Comparison of ENCODE assay signal across 12 cellular contexts in the genomic region with DNA sequence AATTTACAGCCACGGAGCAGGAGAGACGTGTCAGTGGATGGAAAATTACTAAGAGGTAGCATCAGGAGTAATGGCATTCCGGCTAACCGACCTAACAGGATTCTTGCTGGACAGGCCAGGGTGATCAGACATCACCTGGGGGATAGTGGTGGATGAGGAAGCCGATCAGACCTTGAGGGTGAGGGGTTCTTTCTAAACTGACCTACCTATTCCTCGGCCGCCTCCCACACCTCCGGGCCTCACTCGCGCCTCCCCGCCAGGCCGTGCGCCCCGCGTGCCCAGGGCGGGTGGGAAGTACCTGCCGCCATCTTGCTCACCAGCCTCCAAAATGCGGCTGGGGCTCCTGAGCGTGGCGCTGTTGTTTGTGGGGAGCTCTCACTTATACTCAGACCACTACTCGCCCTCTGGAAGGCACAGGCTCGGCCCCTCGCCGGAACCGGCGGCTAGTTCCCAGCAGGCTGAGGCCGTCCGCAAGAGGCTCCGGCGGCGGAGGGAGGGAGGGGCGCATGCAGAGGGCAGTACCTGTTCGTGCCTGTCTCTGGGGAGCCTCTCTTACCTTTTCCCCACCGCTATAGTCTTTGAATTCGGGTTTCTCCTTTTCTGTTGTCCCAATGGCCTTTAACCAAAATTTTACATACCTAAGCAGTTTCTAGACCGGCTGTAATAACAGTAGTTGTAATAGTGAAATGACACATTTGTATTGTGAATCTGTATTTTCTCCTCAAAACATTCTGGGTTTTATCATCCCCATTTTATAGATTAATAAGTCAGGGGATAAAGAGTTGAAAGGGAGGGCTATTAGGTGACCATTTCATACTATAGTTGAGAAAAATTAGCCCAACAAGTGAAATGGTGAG. TPM values are rescaled to one million over a fixed set of nuclear protein-coding genes. Genes with fewer than 3 reads are reported as not detected.
DNase-seq lines count a peak whose midpoint lies in the region; ATAC-seq, FAIRE-seq and TF ChIP-seq lines count a peak whose summit lies in the region.
"Had no signal": no experiment of that assay in that cellular context is flagged by ENCODE, and none has a peak within 500 bp of the region (broad histone marks: within the 10 kb centered on the region; RNA-seq: fewer than 3 reads in every experiment).

A gene with protein sequence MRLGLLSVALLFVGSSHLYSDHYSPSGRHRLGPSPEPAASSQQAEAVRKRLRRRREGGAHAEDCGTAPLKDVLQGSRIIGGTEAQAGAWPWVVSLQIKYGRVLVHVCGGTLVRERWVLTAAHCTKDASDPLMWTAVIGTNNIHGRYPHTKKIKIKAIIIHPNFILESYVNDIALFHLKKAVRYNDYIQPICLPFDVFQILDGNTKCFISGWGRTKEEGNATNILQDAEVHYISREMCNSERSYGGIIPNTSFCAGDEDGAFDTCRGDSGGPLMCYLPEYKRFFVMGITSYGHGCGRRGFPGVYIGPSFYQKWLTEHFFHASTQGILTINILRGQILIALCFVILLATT (plus strand): TSS at position 290 of the 857 bp plus-strand sequence. CDS start 39 bp downstream, at position 329.

- DNase-seq in breast epithelium (ENCODE audit: low spot score in 2 of 2), result peak; percentile 61 to 63
- no peak for DNase-seq in MCF 10A (ENCODE audit: unreplicated experiment)
- DNase-seq in right cardiac atrium, result peak; percentile 40 to 71 (median 68)
- DNase-seq in neuronal stem cell (ENCODE audit: low spot score), result no peak
- no peak for DNase-seq in T-cell
- DNase-seq in NCI-H510A treated with DMSO at 0.1 percent for 48 hours (lab: John Stamatoyannopoulos, UW), result no peak
- no peak for DNase-seq in RCC 7860 (ENCODE audit: low spot score)
- DNase-seq: NCI-H2081 treated with DMSO at 0.1 percent for 48 hours had no signal

- peak within 1 kb of the TSS; percentile 12 to 61 (median 50) for H3K4me3 ChIP-seq in breast epithelium
- H3K4me3 ChIP-seq in right cardiac atrium (ENCODE audit: low read length), result peak within 1 kb of the TSS; percentile 7
- H3K4me3 ChIP-seq in neuronal stem cell (ENCODE audit: low read length in 2 of 2), result no peak within 1 kb of the TSS
- no peak within 1 kb of the TSS for H3K4me3 ChIP-seq in urinary bladder (ENCODE audit: low read depth, low read length)

- peaks cover 1% of the 10 kb centered on the region for H3K79me1 ChIP-seq in neuronal stem cell (ENCODE audit: low read depth, low read length)

- H2BK15ac ChIP-seq in neuronal stem cell (ENCODE audit: low read length), result peak within 1 kb of the TSS; percentile 58

- peaks cover 7% of the 10 kb centered on the region for H3K4me1 Mint-ChIP-seq in MCF 10A (ENCODE audit: insufficient read depth, unreplicated experiment)
- no peaks in the 10 kb centered on the region for H3K4me1 Mint-ChIP-seq in T-cell

- peak within 1 kb of the TSS; percentile 92 for H2BK12ac ChIP-seq in neuronal stem cell (ENCODE audit: low read length)

- H3K36me3 Mint-ChIP-seq in MCF 10A (ENCODE audit: insufficient read depth, unreplicated experiment) (no peaks in the 10 kb centered on the region), T-cell (no peaks in the 10 kb centered on the region)

- no peak for TF ChIP-seq POLR2A in breast epithelium (IDR thresholded peaks at IDR 0.05)

- intact Hi-C loops in breast epithelium (cut with DNase I; ENCODE audit: low total_unique reads), result no loop called here
- intact Hi-C loops in MCF 10A (cut with micrococcal nuclease), result no loop called here
- intact Hi-C loops in right cardiac atrium (cut with DNase I), result no loop called here

- no peaks in the 10 kb centered on the region for H3K27me3 Mint-ChIP-seq in MCF 10A (ENCODE audit: insufficient read depth, unreplicated experiment)
- peaks cover 9 to 15% of the 10 kb centered on the region in 2 donors for H3K27me3 Mint-ChIP-seq in T-cell

- H2AK5ac ChIP-seq in neuronal stem cell (ENCODE audit: low read depth, low read length), result peak within 1 kb of the TSS; percentile 46

- peak within 1 kb of the TSS; percentile 77 for H3K18ac ChIP-seq in neuronal stem cell (ENCODE audit: low read length)

- peak within 1 kb of the TSS; percentile 5 for H3K14ac ChIP-seq in neuronal stem cell (ENCODE audit: low read length)

- peak within 1 kb of the TSS; percentile 23 for H2AFZ ChIP-seq in neuronal stem cell (ENCODE audit: low read length)

- H4K8ac ChIP-seq in neuronal stem cell (ENCODE audit: low read depth, low read length), result peak within 1 kb of the TSS; percentile 76

- no peak within 1 kb of the TSS for H3K4me3 Mint-ChIP-seq in MCF 10A (ENCODE audit: unreplicated experiment)
- no peak within 1 kb of the TSS for H3K4me3 Mint-ChIP-seq in T-cell

- POLR2A ChIA-PET in MCF 10A (lab: Yijun Ruan, JAX), result no interaction called here
- POLR2A ChIA-PET in T-cell (lab: Charles Lee), result interaction anchor here in 1 of 2 donors (0.5 kb wide), 1 partner anchor 373 kb away, joined by 3 read pairs; no protein-coding TSS in a partner anchor

- H3K27ac Mint-ChIP-seq in MCF 10A (ENCODE audit: low read depth, unreplicated experiment) (no peak within 1 kb of the TSS), T-cell (no peak within 1 kb of the TSS)

- no peak within 1 kb of the TSS for H3K4me2 ChIP-seq in neuronal stem cell (ENCODE audit: insufficient read depth, low read length, poor library complexity, severe bottlenecking)

- no peak within 1 kb of the TSS for H2BK120ac ChIP-seq in neuronal stem cell (ENCODE audit: low read depth, low read length)

- no peak within 1 kb of the TSS for H4K91ac ChIP-seq in neuronal stem cell (ENCODE audit: low read depth, low read length, poor library complexity)

- CTCF ChIA-PET in MCF 10A (lab: Yijun Ruan, JAX), result interaction anchor here (0.6 to 1.0 kb wide), 2 partner anchors 144 to 498 kb away, joined by 3 read pairs; no protein-coding TSS in a partner anchor
- CTCF ChIA-PET in T-cell (lab: Charles Lee), result interaction anchor here in 1 of 2 donors (0.9 kb wide), 1 partner anchor 387 kb away, joined by 3 read pairs; no protein-coding TSS in a partner anchor

- peaks cover 0 to 10% of the 10 kb centered on the region in 2 donors for H3K9me3 ChIP-seq in breast epithelium
- H3K9me3 ChIP-seq in right cardiac atrium (ENCODE audit: control insufficient read depth, low read length), result no peaks in the 10 kb centered on the region
- peaks cover 0 to 3% of the 10 kb centered on the region in 2 donors for H3K9me3 ChIP-seq in neuronal stem cell (replicated peaks in 1 of 2; ENCODE audit: control insufficient read depth in 2 of 2, insufficient read depth in 1 of 2, low read depth in 1 of 2, low read length in 2 of 2)

- TF ChIP-seq CTCF in breast epithelium (IDR thresholded peaks at IDR 0.05), result peak in 1 of 3 donors; percentile 23
- no peak for TF ChIP-seq CTCF in MCF 10A (IDR thresholded peaks at IDR 0.05; ENCODE audit: unreplicated experiment)

- H3K4ac ChIP-seq in neuronal stem cell (ENCODE audit: low read length), result peak within 1 kb of the TSS; percentile 90

- H3K9ac ChIP-seq in neuronal stem cell (ENCODE audit: low read depth, low read length, poor library complexity), result no peak within 1 kb of the TSS

- BruUV-seq in MCF 10A (replicated peaks; lab: Mats Ljungman, UMichigan), result no TSS peak

- peak within 1 kb of the TSS; percentile 1 for H3K23ac ChIP-seq in neuronal stem cell (ENCODE audit: low read depth, low read length, poor library complexity)

- H3K27me3 ChIP-seq in breast epithelium (no peaks in the 10 kb centered on the region), right cardiac atrium (ENCODE audit: control insufficient read depth, insufficient read depth) (no peaks in the 10 kb centered on the region), neuronal stem cell (ENCODE audit: control insufficient read depth in 3 of 3, insufficient read depth in 3 of 3, low read depth in 1 of 3, low read length in 3 of 3) (no peaks in the 10 kb centered on the region)

- no peak within 1 kb of the TSS for H2BK5ac ChIP-seq in neuronal stem cell (ENCODE audit: low read length)

- H3K4me1 ChIP-seq in breast epithelium, result no peaks in the 10 kb centered on the region
- H3K4me1 ChIP-seq in right cardiac atrium (ENCODE audit: control insufficient read depth, insufficient read depth, low read length), result no peaks in the 10 kb centered on the region
- no peaks in the 10 kb centered on the region for H3K4me1 ChIP-seq in neuronal stem cell (ENCODE audit: control insufficient read depth in 2 of 2, insufficient read depth in 1 of 2, low read depth in 1 of 2, low read length in 2 of 2)
- H3K4me1 ChIP-seq in urinary bladder (ENCODE audit: insufficient read depth), result no peaks in the 10 kb centered on the region

- WGBS in right cardiac atrium, result 30% methylated on average over 36 of the region's 36 CpGs
- WGBS in neuronal stem cell (ENCODE audit: extremely low coverage in 2 of 2, insufficient read length in 2 of 2, insufficient replicate concordance in 1 of 2), 2 donors, result no CpG with 5 or more reads among the region's 36 CpGs
- WGBS in urinary bladder, result 35% methylated on average over 36 of the region's 36 CpGs

- peak; percentile 66 to 73 for ATAC-seq in right cardiac atrium
- ATAC-seq in T-cell (replicated peaks in 1 of 4), result no peak

- no peak for FAIRE-seq in RCC 7860 (lab: Jason Lieb, UNC)

- H3K36me3 ChIP-seq in breast epithelium (no peaks in the 10 kb centered on the region), neuronal stem cell (replicated peaks in 1 of 2; ENCODE audit: control insufficient read depth in 2 of 2, insufficient read depth in 2 of 2, low read length in 2 of 2) (no peaks in the 10 kb centered on the region), urinary bladder (ENCODE audit: insufficient read depth) (no peaks in the 10 kb centered on the region)
- H3K36me3 ChIP-seq: tibial nerve had no signal

- no peaks in the 10 kb centered on the region for H3K9me3 Mint-ChIP-seq in MCF 10A (ENCODE audit: unreplicated experiment)
- H3K9me3 Mint-ChIP-seq in T-cell, result peaks cover 0 to 10% (median 9%) of the 10 kb centered on the region in 3 donors

- H3K27ac ChIP-seq in breast epithelium, result peak within 1 kb of the TSS; percentile 88 to 89
- H3K27ac ChIP-seq in right cardiac atrium (ENCODE audit: low read length), result no peak within 1 kb of the TSS
- no peak within 1 kb of the TSS for H3K27ac ChIP-seq in neuronal stem cell (replicated peaks; ENCODE audit: low read length)
- peak within 1 kb of the TSS; percentile 3 for H3K27ac ChIP-seq in urinary bladder (ENCODE audit: low read depth)
- H3K27ac ChIP-seq: tibial nerve had no signal

RNA-seq across cellular contexts. Expression of the gene that starts here (rescaled TPM):
- not detected for total RNA-seq in breast epithelium
- total RNA-seq in MCF 10A (2022), result not detected in 2 replicates
- not detected for total RNA-seq in right cardiac atrium
- not detected for polyA plus RNA-seq in right cardiac atrium
- polyA plus RNA-seq in neuronal stem cell (2013, experiment 1 of 2), result not detected
- polyA plus RNA-seq in neuronal stem cell (2013, experiment 2 of 2), result not detected
- total RNA-seq in urinary bladder, result not detected
- polyA plus RNA-seq in urinary bladder, result not detected
- total RNA-seq in T-cell, result not detected
- total RNA-seq: G401, HT1080, tibial nerve had no signal

Comparison
In these comparisons a context has a peak if more than half of its experiments do, and no peak if none do; other contexts are left out.
1. Peak in DNase-seq, H3K4me3 ChIP-seq and H3K27ac ChIP-seq in breast epithelium; RNA of the gene not detected or under 1 TPM.
2. Peak in DNase-seq, ATAC-seq and H3K4me3 ChIP-seq in right cardiac atrium; RNA of the gene not detected or under 1 TPM.